In genomic region chr1:12161662-12162458, GRCh38 we compare ENCODE assay signal across 8 cellular contexts. TPM values are rescaled to one million over a fixed set of nuclear protein-coding genes. Genes with fewer than 3 reads are reported as not detected.
DNase-seq lines count a peak whose midpoint lies in the region; ATAC-seq, FAIRE-seq and TF ChIP-seq lines count a peak whose summit lies in the region.

No MANE protein-coding gene starts in this region.

- no peaks in the 10 kb centered on the region for H3F3A ChIP-seq in SU-DHL-6 (ENCODE audit: insufficient read depth)

- DNase-seq in BE2C (peak; percentile 33), GM19239 (ENCODE audit: insufficient read length, low spot score) (peak; percentile 81), amniotic epithelial cell (ENCODE audit: low read depth) (peak; percentile 76), iPS-NIHi7 (ENCODE audit: extremely low spot score) (peak; percentile 69), NCI-H146 (lab: John Stamatoyannopoulos, UW) (no peak)
- DNase-seq in stimulated activated CD4-positive, alpha-beta T cell treated with anti-CD3 and anti-CD28 coated beads, Interleukin-1b, Interleukin-23, amount 100 ng/mL, for 48 hours: peak; percentile 87

- H4K20me1 ChIP-seq in SU-DHL-6 (ENCODE audit: low read depth, low read length): no peaks in the 10 kb centered on the region

- no peaks in the 10 kb centered on the region for H3K79me2 ChIP-seq in SU-DHL-6 (ENCODE audit: insufficient read depth, low read length)

- H3K36me3 ChIP-seq in BE2C (no peaks in the 10 kb centered on the region), SU-DHL-6 (ENCODE audit: low read length) (no peaks in the 10 kb centered on the region)

- H3K4me3 ChIP-seq in BE2C (ENCODE audit: low read depth, low read length) (no peak overlapping the region), SU-DHL-6 (ENCODE audit: insufficient read depth, low read length, poor library complexity, severe bottlenecking) (no peak overlapping the region)

- peak overlapping the region; percentile 43 for H3K27ac ChIP-seq in SU-DHL-6 (ENCODE audit: low read depth, low read length)

- peak overlapping the region; percentile 15 for H2AFZ ChIP-seq in SU-DHL-6 (ENCODE audit: low read depth, low read length, severe bottlenecking)

- H3K9ac ChIP-seq in SU-DHL-6 (ENCODE audit: low read length): no peak overlapping the region; the same call in 1 of the 2 replicates

- H3K4me1 ChIP-seq in BE2C: 0 out of 2 replicates have a peak, but pooled peaks cover 3% of the 10 kb centered on the region

- ATAC-seq in HG03432 (IDR thresholded peaks at IDR 0.05; ENCODE audit: unreplicated experiment): peak; percentile 77

- H3K27me3 ChIP-seq in BE2C (peaks cover under 1% of the 10 kb centered on the region; the same call in 1 of the 2 replicates), SU-DHL-6 (ENCODE audit: low read length) (no peaks in the 10 kb centered on the region)

- peak; percentile 99 for FAIRE-seq in GM19239 (lab: Jason Lieb, UNC)

- H3K9me2 ChIP-seq in SU-DHL-6 (replicated peaks; ENCODE audit: insufficient read depth, low read length): no peaks in the 10 kb centered on the region

- H3K4me2 ChIP-seq in SU-DHL-6 (ENCODE audit: low read depth, low read length, poor library complexity, severe bottlenecking): peak overlapping the region; percentile 7

- no peaks in the 10 kb centered on the region for H3K9me3 ChIP-seq in BE2C
- H3K9me3 ChIP-seq in SU-DHL-6 (ENCODE audit: insufficient read depth, low read length): no peaks in the 10 kb centered on the region

- TF ChIP-seq CTCF in BE2C (IDR thresholded peaks at IDR 0.05; ENCODE audit: low read depth, low read length) (no peak), SU-DHL-6 (IDR thresholded peaks at IDR 0.05; ENCODE audit: insufficient read depth, low read length, poor library complexity, severe bottlenecking) (no peak)

RNA-seq across cellular contexts. Expression of gene TNFRSF1B, which starts 4.9 kb away (rescaled TPM):
- 0.77 TPM for polyA plus RNA-seq in BE2C (2012; ENCODE audit: insufficient read depth, insufficient read length, low read depth)
